15 cellular contexts compared by ENCODE assay signal in the genomic region with DNA sequence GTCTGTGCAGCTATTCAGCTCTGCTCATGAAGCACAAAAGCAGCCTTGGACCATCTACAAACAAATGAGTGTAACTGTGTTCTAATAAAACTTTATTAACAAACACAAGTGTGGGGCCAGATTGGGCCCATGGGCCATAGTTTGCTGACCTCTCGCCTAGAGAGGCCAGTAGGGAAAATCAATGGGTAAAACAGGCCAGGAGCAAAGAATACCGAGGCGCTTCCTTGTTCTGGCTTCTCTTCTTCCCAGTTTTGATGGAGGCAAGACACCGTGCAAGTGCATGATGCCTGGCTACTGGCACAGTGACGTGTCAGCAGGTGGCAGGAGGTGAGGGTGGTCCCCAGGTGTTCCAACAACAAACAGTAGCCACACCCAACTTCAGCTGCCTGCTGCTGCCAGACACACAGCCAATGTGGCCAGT.
"Had no signal": no experiment of that assay in that cellular context is flagged by ENCODE, and none has a peak within 500 bp of the region (broad histone marks: within the 10 kb centered on the region; RNA-seq: fewer than 3 reads in every experiment).

No MANE protein-coding gene starts in this region.

- H3K27me3 Mint-ChIP-seq: activated CD4-positive, alpha-beta T cell treated with anti-CD3 and anti-CD28 coated beads for 36 hours; brain; dendritic cell treated with granulocyte-macrophage colony-stimulating factor and Interleukin-4, amounts not matched to agents 40 ng/mL and 50 ng/mL, for 4 days had no signal

- H3K4me1 ChIP-seq: left ventricle myocardium inferior, uterus had no signal

- H3K27ac ChIP-seq: left ventricle myocardium inferior, stomach, thoracic aorta, uterus, VCaP had no signal

- DNase-seq: activated CD4-positive, alpha-beta T cell treated with anti-CD3 and anti-CD28 coated beads for 36 hours; activated CD8-positive, alpha-beta T cell treated with anti-CD3 and anti-CD28 coated beads, Interleukin-2, amount 10 ng/mL, durations not matched to agents 7 days and 5 days; amygdala; left ventricle myocardium inferior; mesenchymal stem cell; stimulated activated CD4-positive, alpha-beta T cell treated with anti-CD3 and anti-CD28 coated beads, Interleukin-4, amount 100 ng/mL, for 4 hours; stomach; T-cell; uterus had no signal

- H3K4me3 Mint-ChIP-seq: activated CD4-positive, alpha-beta T cell treated with anti-CD3 and anti-CD28 coated beads for 36 hours; activated CD8-positive, alpha-beta T cell treated with anti-CD3 and anti-CD28 coated beads, Interleukin-2, amount 10 ng/mL, durations not matched to agents 7 days and 5 days; brain; dendritic cell treated with granulocyte-macrophage colony-stimulating factor and Interleukin-4, amounts not matched to agents 40 ng/mL and 50 ng/mL, for 4 days; nephron; T-cell had no signal

- H3K27ac Mint-ChIP-seq: activated CD4-positive, alpha-beta T cell treated with anti-CD3 and anti-CD28 coated beads for 36 hours; activated CD8-positive, alpha-beta T cell treated with anti-CD3 and anti-CD28 coated beads, Interleukin-2, amount 10 ng/mL, durations not matched to agents 7 days and 5 days; activated naive CD4-positive, alpha-beta T cell treated with anti-CD3 and anti-CD28 coated beads, Interleukin-2, amount 50 U/mL, for 72 hours; dendritic cell treated with granulocyte-macrophage colony-stimulating factor and Interleukin-4, amounts not matched to agents 40 ng/mL and 50 ng/mL, for 4 days; nephron; T-cell had no signal

- ATAC-seq: activated CD4-positive, alpha-beta T cell treated with anti-CD3 and anti-CD28 coated beads for 36 hours; activated CD8-positive, alpha-beta T cell treated with anti-CD3 and anti-CD28 coated beads, Interleukin-2, amount 10 ng/mL, durations not matched to agents 7 days and 5 days; activated naive CD4-positive, alpha-beta T cell treated with anti-CD3 and anti-CD28 coated beads, Interleukin-2, amount 50 U/mL, for 72 hours; T-cell had no signal

- H3K9me3 Mint-ChIP-seq: activated naive CD4-positive, alpha-beta T cell treated with anti-CD3 and anti-CD28 coated beads, Interleukin-2, amount 50 U/mL, for 72 hours; T-cell had no signal

- H3K9me3 ChIP-seq: left ventricle myocardium inferior, thoracic aorta, uterus had no signal

- H3K36me3 Mint-ChIP-seq: activated naive CD4-positive, alpha-beta T cell treated with anti-CD3 and anti-CD28 coated beads, Interleukin-2, amount 50 U/mL, for 72 hours; brain; T-cell had no signal

- H3K4me1 Mint-ChIP-seq: activated CD4-positive, alpha-beta T cell treated with anti-CD3 and anti-CD28 coated beads for 36 hours; brain; T-cell had no signal

- H3K36me3 ChIP-seq: left ventricle myocardium inferior, stomach, thoracic aorta, uterus had no signal

- H3K4me3 ChIP-seq: left ventricle myocardium inferior, stomach, thoracic aorta, uterus had no signal
